ENCODE assay signal across 19 cellular contexts in the genomic region with DNA sequence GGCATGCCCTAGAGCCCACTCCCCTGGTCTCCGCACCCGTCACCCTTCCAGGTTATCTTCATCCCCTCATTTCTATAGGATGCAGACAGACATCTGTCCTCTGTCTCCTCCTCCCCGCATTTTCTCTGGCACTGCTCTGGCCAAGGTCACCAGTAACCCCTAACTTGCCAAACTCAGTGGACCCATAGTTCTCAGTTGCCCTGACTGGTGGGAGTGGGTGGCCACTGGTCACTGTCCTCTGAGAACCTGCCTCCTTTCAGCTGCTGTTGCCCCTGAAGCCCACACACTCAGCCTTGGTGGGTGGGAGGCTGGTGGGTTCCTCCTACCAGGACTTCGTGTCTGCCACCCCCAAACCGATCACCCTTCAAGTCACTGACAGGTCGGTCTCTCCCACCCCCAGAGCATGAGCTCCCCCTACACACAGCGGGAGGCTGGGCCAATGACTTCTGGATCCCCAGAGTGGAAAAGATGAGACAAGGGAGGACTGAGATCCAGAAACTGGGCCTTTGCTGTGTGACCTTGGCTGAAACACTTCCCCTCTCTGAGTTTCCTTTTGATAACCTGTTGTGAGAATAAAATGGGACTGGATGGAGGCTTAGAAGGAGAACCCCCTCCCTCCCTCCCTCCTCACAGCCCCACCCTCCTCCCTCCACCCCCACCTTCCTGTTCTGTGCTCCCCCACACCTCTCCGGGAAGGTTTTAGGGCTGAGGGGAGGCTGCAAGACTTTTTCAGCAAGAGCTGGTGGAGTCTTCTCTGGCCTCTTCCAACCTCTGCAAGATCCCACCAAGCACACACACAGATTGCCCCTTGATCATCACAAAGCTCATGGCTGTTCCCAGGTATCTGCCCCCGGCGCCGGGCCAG. TPM values are rescaled to one million over a fixed set of nuclear protein-coding genes. Genes with fewer than 3 reads are reported as not detected.
DNase-seq lines count a peak whose midpoint lies in the region; ATAC-seq, FAIRE-seq and TF ChIP-seq lines count a peak whose summit lies in the region.
"Had no signal": no experiment of that assay in that cellular context is flagged by ENCODE, and none has a peak within 500 bp of the region (broad histone marks: within the 10 kb centered on the region; RNA-seq: fewer than 3 reads in every experiment).

No MANE protein-coding gene starts in this region.

- TF ChIP-seq POLR2A in tibial nerve (IDR thresholded peaks at IDR 0.05) (no peak), GM12891 (IDR thresholded peaks at IDR 0.05; ENCODE audit: low read depth, low read length) (no peak)

- H3K27ac ChIP-seq in tibial nerve (peak overlapping the region in 3 of 4 donors; percentile 23 to 97 (median 81)), dorsolateral prefrontal cortex (peak overlapping the region in 1 of 59 donors; percentile 21)
- H3K27ac ChIP-seq: left lung, PC-9 had no signal

- no peak for FAIRE-seq in GM12891 (lab: Jason Lieb, UNC)
- FAIRE-seq: HTR-8/SVneo had no signal

- no peak for ATAC-seq in activated T-cell treated with anti-CD3 and anti-CD28 coated beads, Interleukin-2, amount 50 U/mL, for 72 hours (replicated peaks in 1 of 2)
- no peak for ATAC-seq in naive thymus-derived CD8-positive, alpha-beta T cell
- ATAC-seq: left lung had no signal

- H3K27me3 Mint-ChIP-seq in activated T-cell treated with anti-CD3 and anti-CD28 coated beads, Interleukin-2, amount 50 U/mL, for 72 hours (ENCODE audit: low read depth): peaks cover 7% of the 10 kb centered on the region
- peaks cover 7% of the 10 kb centered on the region for H3K27me3 Mint-ChIP-seq in activated T-helper 2 cell treated with anti-CD3 and anti-CD28 coated beads, Interferon-gamma antibody, Interleukin-2, Interleukin-4, amounts not matched to agents 10 μg/mL and 5 μg/mL and 100 μg/mL, durations not matched to agents 14 hours and 24 hours and 36 hours (ENCODE audit: low read depth)
- no peaks in the 10 kb centered on the region for H3K27me3 Mint-ChIP-seq in naive thymus-derived CD8-positive, alpha-beta T cell

- peaks cover 74% of the 10 kb centered on the region for H3K4me1 Mint-ChIP-seq in activated T-cell treated with anti-CD3 and anti-CD28 coated beads, Interleukin-2, amount 50 U/mL, for 72 hours (ENCODE audit: low read depth)
- peaks cover 42% of the 10 kb centered on the region for H3K4me1 Mint-ChIP-seq in activated T-helper 2 cell treated with anti-CD3 and anti-CD28 coated beads, Interferon-gamma antibody, Interleukin-2, Interleukin-4, amounts not matched to agents 10 μg/mL and 5 μg/mL and 100 μg/mL, durations not matched to agents 14 hours and 24 hours and 36 hours (ENCODE audit: low read depth)
- H3K4me1 Mint-ChIP-seq in naive thymus-derived CD8-positive, alpha-beta T cell: peaks cover 35 to 74% (median 68%) of the 10 kb centered on the region in 4 donors

- H3K4me3 ChIP-seq in tibial nerve (no peak overlapping the region), dorsolateral prefrontal cortex (no peak overlapping the region)
- H3K4me3 ChIP-seq: left lung, PC-9 had no signal

- TF ChIP-seq CTCF in tibial nerve (IDR thresholded peaks at IDR 0.05) (no peak), dorsolateral prefrontal cortex (IDR thresholded peaks at IDR 0.05 in 54 of 56, conservative IDR thresholded peaks at IDR 0.05 in 2 of 56; ENCODE audit: low read depth in 1 of 56, partially characterized antibody in 56 of 56) (no peak)

- H3K9me3 Mint-ChIP-seq in activated T-cell treated with anti-CD3 and anti-CD28 coated beads, Interleukin-2, amount 50 U/mL, for 72 hours: no peaks in the 10 kb centered on the region
- no peaks in the 10 kb centered on the region for H3K9me3 Mint-ChIP-seq in activated T-helper 2 cell treated with anti-CD3 and anti-CD28 coated beads, Interferon-gamma antibody, Interleukin-2, Interleukin-4, amounts not matched to agents 10 μg/mL and 5 μg/mL and 100 μg/mL, durations not matched to agents 14 hours and 24 hours and 36 hours
- no peaks in the 10 kb centered on the region for H3K9me3 Mint-ChIP-seq in naive thymus-derived CD8-positive, alpha-beta T cell

- H3K27me3 ChIP-seq in tibial nerve: no peaks in the 10 kb centered on the region
- H3K27me3 ChIP-seq in dorsolateral prefrontal cortex: no peaks in the 10 kb centered on the region

- peaks cover 0 to 85% (median 29%) of the 10 kb centered on the region in 4 donors for H3K4me1 ChIP-seq in tibial nerve

- POLR2A ChIA-PET in naive thymus-derived CD8-positive, alpha-beta T cell (lab: Charles Lee): interaction anchor here (0.6 to 1.4 kb wide), 9 partner anchors 11 to 174 kb away, joined by 3 to 13 read pairs (median 4); a partner anchor contains a TSS

- peak overlapping the region; percentile 33 to 38 for H3K4me3 Mint-ChIP-seq in activated T-cell treated with anti-CD3 and anti-CD28 coated beads, Interleukin-2, amount 50 U/mL, for 72 hours
- H3K4me3 Mint-ChIP-seq in activated T-helper 2 cell treated with anti-CD3 and anti-CD28 coated beads, Interferon-gamma antibody, Interleukin-2, Interleukin-4, amounts not matched to agents 10 μg/mL and 5 μg/mL and 100 μg/mL, durations not matched to agents 14 hours and 24 hours and 36 hours (ENCODE audit: low read depth): peak overlapping the region; percentile 47
- peak overlapping the region in 9 of 10 donors; percentile 12 to 86 (median 64) for H3K4me3 Mint-ChIP-seq in naive thymus-derived CD8-positive, alpha-beta T cell

- DNase-seq in activated T-cell treated with anti-CD3 and anti-CD28 coated beads, Interleukin-2, amount 50 U/mL, for 72 hours: no peak
- DNase-seq in activated T-cell treated with anti-CD3 and anti-CD28 coated beads for 4 hours (no peak), tibial nerve (ENCODE audit: low spot score in 2 of 2) (no peak), NCI-H2081 (lab: John Stamatoyannopoulos, UW) (no peak), dorsolateral prefrontal cortex (no peak), GM12891 (ENCODE audit: insufficient read length, low spot score) (no peak)
- DNase-seq in activated T-helper 2 cell treated with anti-CD3 and anti-CD28 coated beads, Interferon-gamma antibody, Interleukin-2, Interleukin-4, amounts not matched to agents 10 μg/mL and 5 μg/mL and 100 μg/mL, durations not matched to agents 14 hours and 24 hours and 36 hours (ENCODE audit: low spot score): no peak
- no peak for DNase-seq in naive thymus-derived CD8-positive, alpha-beta T cell
- DNase-seq: ACHN; activated CD4-positive, alpha-beta T cell treated with anti-CD3 and anti-CD28 coated beads for 4 hours; activated gamma-delta T cell; DMS153; NCI-H1105; NCI-H446; SW 1271; trophoblast cell had no signal

- H3K27ac Mint-ChIP-seq in activated T-cell treated with anti-CD3 and anti-CD28 coated beads, Interleukin-2, amount 50 U/mL, for 72 hours: peak overlapping the region; percentile 20
- peak overlapping the region; percentile 77 for H3K27ac Mint-ChIP-seq in activated T-helper 2 cell treated with anti-CD3 and anti-CD28 coated beads, Interferon-gamma antibody, Interleukin-2, Interleukin-4, amounts not matched to agents 10 μg/mL and 5 μg/mL and 100 μg/mL, durations not matched to agents 14 hours and 24 hours and 36 hours
- H3K27ac Mint-ChIP-seq in naive thymus-derived CD8-positive, alpha-beta T cell: peak overlapping the region; percentile 57 to 94 (median 82)

- H3K36me3 ChIP-seq in tibial nerve: no peaks in the 10 kb centered on the region
- H3K36me3 ChIP-seq: left lung had no signal

- intact Hi-C loops in activated T-helper 2 cell treated with anti-CD3 and anti-CD28 coated beads, Interferon-gamma antibody, Interleukin-2, Interleukin-4, amounts not matched to agents 10 μg/mL and 5 μg/mL and 100 μg/mL, durations not matched to agents 14 hours and 24 hours and 36 hours (cut with micrococcal nuclease): no loop called here
- intact Hi-C loops in dorsolateral prefrontal cortex (cut with DNase I): loop anchor here in 1 of 2 donors (1.0 kb wide), 1 partner anchor 13 kb away; no protein-coding TSS in a partner anchor

- WGBS in tibial nerve, 2 donors: 57 to 63% methylated on average over 11 of the region's 11 CpGs

- no peaks in the 10 kb centered on the region for H3K9me3 ChIP-seq in tibial nerve
- H3K9me3 ChIP-seq: left lung had no signal

- no peak for TF ChIP-seq EP300 in tibial nerve (IDR thresholded peaks at IDR 0.05)

- peaks cover 4 to 7% of the 10 kb centered on the region in 2 donors for H3K36me3 Mint-ChIP-seq in activated T-cell treated with anti-CD3 and anti-CD28 coated beads, Interleukin-2, amount 50 U/mL, for 72 hours (ENCODE audit: insufficient read depth in 2 of 2)
- H3K36me3 Mint-ChIP-seq in activated T-helper 2 cell treated with anti-CD3 and anti-CD28 coated beads, Interferon-gamma antibody, Interleukin-2, Interleukin-4, amounts not matched to agents 10 μg/mL and 5 μg/mL and 100 μg/mL, durations not matched to agents 14 hours and 24 hours and 36 hours (ENCODE audit: low read depth): no peaks in the 10 kb centered on the region
- no peaks in the 10 kb centered on the region for H3K36me3 Mint-ChIP-seq in naive thymus-derived CD8-positive, alpha-beta T cell

RNA-seq across cellular contexts. Expression of a gene that starts 2.4 kb away (rescaled TPM):
- 10 to 100 TPM; 69.5 to 98.8 TPM for total RNA-seq in activated T-cell treated with anti-CD3 and anti-CD28 coated beads, Interleukin-2, amount 50 U/mL, for 72 hours
- total RNA-seq in activated T-helper 2 cell treated with anti-CD3 and anti-CD28 coated beads, Interferon-gamma antibody, Interleukin-2, Interleukin-4, amounts not matched to agents 10 μg/mL and 5 μg/mL and 100 μg/mL, durations not matched to agents 14 hours and 24 hours and 36 hours: 28.7 and 32.9 TPM in 2 replicates
- total RNA-seq in naive thymus-derived CD8-positive, alpha-beta T cell: 10 to 100 TPM; 57.0 to 62.9 TPM
- polyA plus RNA-seq in naive thymus-derived CD8-positive, alpha-beta T cell: 10 to 100 TPM; 20.5 to 25.3 (median 21.8) TPM
- total RNA-seq in tibial nerve (100 to 1,000 TPM in 3 of 4 donors, 10 to 100 TPM in 1; 89.8 to 139 (median 111) TPM), dorsolateral prefrontal cortex (100 to 1,000 TPM in 63 of 120 experiments, 10 to 100 TPM in 57; 46.8 to 130 (median 101) TPM)
- 36.9 TPM for polyA plus RNA-seq in GM12891 (2012; ENCODE audit: low read depth, missing spikeins)

RNA-seq across cellular contexts. Expression of a gene that starts 21.6 kb away (rescaled TPM):
- total RNA-seq in activated T-cell treated with anti-CD3 and anti-CD28 coated beads, Interleukin-2, amount 50 U/mL, for 72 hours: 10 to 100 TPM; 87.5 to 93.9 TPM
- 85.4 and 86.9 TPM in 2 replicates for total RNA-seq in activated T-helper 2 cell treated with anti-CD3 and anti-CD28 coated beads, Interferon-gamma antibody, Interleukin-2, Interleukin-4, amounts not matched to agents 10 μg/mL and 5 μg/mL and 100 μg/mL, durations not matched to agents 14 hours and 24 hours and 36 hours
- 10 to 100 TPM; 16.7 to 19.1 TPM for total RNA-seq in naive thymus-derived CD8-positive, alpha-beta T cell
- polyA plus RNA-seq in naive thymus-derived CD8-positive, alpha-beta T cell: 1 to 10 TPM; 4.3 to 5.8 (median 5.3) TPM
- 100 to 1,000 TPM in 1 of 4 donors, 10 to 100 TPM in 3; 78.0 to 138 (median 89.9) TPM for total RNA-seq in tibial nerve
- 10 to 100 TPM; 12.0 to 88.0 (median 35.5) TPM for total RNA-seq in dorsolateral prefrontal cortex
- 38.1 TPM for polyA plus RNA-seq in GM12891 (2012; ENCODE audit: low read depth, missing spikeins)

RNA-seq across cellular contexts. Expression of a gene that starts 29.2 kb away (rescaled TPM):
- 10 to 100 TPM; 12.1 to 16.0 TPM for total RNA-seq in activated T-cell treated with anti-CD3 and anti-CD28 coated beads, Interleukin-2, amount 50 U/mL, for 72 hours
- total RNA-seq in activated T-helper 2 cell treated with anti-CD3 and anti-CD28 coated beads, Interferon-gamma antibody, Interleukin-2, Interleukin-4, amounts not matched to agents 10 μg/mL and 5 μg/mL and 100 μg/mL, durations not matched to agents 14 hours and 24 hours and 36 hours: 12.1 and 13.0 TPM in 2 replicates
- total RNA-seq in naive thymus-derived CD8-positive, alpha-beta T cell: 1 to 10 TPM; 7.6 to 7.7 TPM
- 10 to 100 TPM; 14.6 to 21.6 (median 20.6) TPM for polyA plus RNA-seq in naive thymus-derived CD8-positive, alpha-beta T cell
- 10 to 100 TPM in 1 of 4 donors, 1 to 10 TPM in 3; 5.1 to 11.2 (median 7.5) TPM for total RNA-seq in tibial nerve
- 10 to 100 TPM in 119 of 120 experiments, 1 to 10 TPM in 1; 8.4 to 26.6 (median 16.7) TPM for total RNA-seq in dorsolateral prefrontal cortex
- polyA plus RNA-seq in GM12891 (2012; ENCODE audit: low read depth, missing spikeins): 8.4 TPM

RNA-seq across cellular contexts. Expression of a gene that starts 33.8 kb away (rescaled TPM):
- total RNA-seq in activated T-cell treated with anti-CD3 and anti-CD28 coated beads, Interleukin-2, amount 50 U/mL, for 72 hours: 1 to 10 TPM; 4.0 to 5.7 TPM
- 3.3 and 4.9 TPM in 2 replicates for total RNA-seq in activated T-helper 2 cell treated with anti-CD3 and anti-CD28 coated beads, Interferon-gamma antibody, Interleukin-2, Interleukin-4, amounts not matched to agents 10 μg/mL and 5 μg/mL and 100 μg/mL, durations not matched to agents 14 hours and 24 hours and 36 hours
- 1 to 10 TPM; 3.7 to 3.8 TPM for total RNA-seq in naive thymus-derived CD8-positive, alpha-beta T cell
- under 1 TPM in 1 of 3 donors, not detected in 2; 0.22 TPM for polyA plus RNA-seq in naive thymus-derived CD8-positive, alpha-beta T cell
- 10 to 100 TPM in 3 of 4 donors, 1 to 10 TPM in 1; 7.8 to 20.1 (median 11.5) TPM for total RNA-seq in tibial nerve
- total RNA-seq in dorsolateral prefrontal cortex: 10 to 100 TPM in 81 of 120 experiments, 1 to 10 TPM in 39; 4.4 to 26.7 (median 11.1) TPM
- polyA plus RNA-seq in GM12891 (2012; ENCODE audit: low read depth, missing spikeins): 73.2 TPM

RNA-seq across cellular contexts. Expression of a gene that starts 41.0 kb away (rescaled TPM):
- 100 to 1,000 TPM in 1 of 2 donors, 10 to 100 TPM in 1; 89.2 to 117 TPM for total RNA-seq in activated T-cell treated with anti-CD3 and anti-CD28 coated beads, Interleukin-2, amount 50 U/mL, for 72 hours
- total RNA-seq in activated T-helper 2 cell treated with anti-CD3 and anti-CD28 coated beads, Interferon-gamma antibody, Interleukin-2, Interleukin-4, amounts not matched to agents 10 μg/mL and 5 μg/mL and 100 μg/mL, durations not matched to agents 14 hours and 24 hours and 36 hours: 138 and 144 TPM in 2 replicates
- 10 to 100 TPM; 84.0 to 86.4 TPM for total RNA-seq in naive thymus-derived CD8-positive, alpha-beta T cell
- polyA plus RNA-seq in naive thymus-derived CD8-positive, alpha-beta T cell: 10 to 100 TPM; 29.0 to 54.4 (median 43.0) TPM
- total RNA-seq in tibial nerve: 100 to 1,000 TPM in 2 of 4 donors, 10 to 100 TPM in 2; 85.3 to 139 (median 105) TPM
- 100 to 1,000 TPM in 41 of 120 experiments, 10 to 100 TPM in 79; 59.7 to 128 (median 92.7) TPM for total RNA-seq in dorsolateral prefrontal cortex
- polyA plus RNA-seq in GM12891 (2012; ENCODE audit: low read depth, missing spikeins): 114 TPM

Comparison
In these comparisons a context has a peak if more than half of its experiments do, and no peak if none do; other contexts are left out.
1. H3K27ac Mint-ChIP-seq: peak in every context shown above with its lines; median percentile 82 in naive thymus-derived CD8-positive, alpha-beta T cell; 77 in activated T-helper 2 cell treated with anti-CD3 and anti-CD28 coated beads, Interferon-gamma antibody, Interleukin-2, Interleukin-4, amounts not matched to agents 10 μg/mL and 5 μg/mL and 100 μg/mL, durations not matched to agents 14 hours and 24 hours and 36 hours; 20 in activated T-cell treated with anti-CD3 and anti-CD28 coated beads, Interleukin-2, amount 50 U/mL, for 72 hours.